ENCODE assay signal across 9 cellular contexts in genomic region chr7:127598318-127598717, GRCh38. TPM values are rescaled to one million over a fixed set of nuclear protein-coding genes. Genes with fewer than 3 reads are reported as not detected.
A peak's percentile ranks its signal among the peaks of the same experiment; 100 is the strongest.
DNase-seq lines count a peak whose midpoint lies in the region; ATAC-seq and TF ChIP-seq lines count a peak whose summit lies in the region.
"Had no signal": no experiment of that assay in that cellular context is flagged by ENCODE, and none has a peak within 500 bp of the region (broad histone marks: within the 10 kb centered on the region; RNA-seq: fewer than 3 reads in every experiment).

No MANE protein-coding gene starts in this region.

- no peak overlapping the region for H3K27ac ChIP-seq in foreskin keratinocyte
- H3K27ac ChIP-seq in coronary artery: no peak overlapping the region

- DNase-seq in GM06990 (ENCODE audit: extremely low read depth, insufficient read length): no peak
- DNase-seq in LNCaP clone FGC (ENCODE audit: low read depth): no peak
- DNase-seq in foreskin keratinocyte: no peak
- DNase-seq in coronary artery (ENCODE audit: low spot score): no peak
- DNase-seq in AML-193 (lab: John Stamatoyannopoulos, UW): no peak
- no peak for DNase-seq in T-helper 9 cell
- DNase-seq: activated naive CD8-positive, alpha-beta T cell treated with anti-CD3 and anti-CD28 coated beads for 36 hours had no signal

- H3K36me3 ChIP-seq in GM06990 (ENCODE audit: control insufficient read depth, insufficient read depth, low read length): no peaks in the 10 kb centered on the region

- ATAC-seq in foreskin keratinocyte: peak; percentile 62

- H3K27me3 ChIP-seq in GM06990 (replicated peaks; ENCODE audit: control insufficient read depth, insufficient read depth, low read length) (no peaks in the 10 kb centered on the region), foreskin keratinocyte (peaks cover 9% of the 10 kb centered on the region)

- no peaks in the 10 kb centered on the region for H3K4me1 ChIP-seq in foreskin keratinocyte

- H3K4me3 ChIP-seq in GM06990 (replicated peaks; ENCODE audit: low read depth, low read length): no peak overlapping the region
- no peak overlapping the region for H3K4me3 ChIP-seq in LNCaP clone FGC (ENCODE audit: low read depth, low read length)
- no peak overlapping the region for H3K4me3 ChIP-seq in coronary artery

- TF ChIP-seq CTCF in GM06990 (IDR thresholded peaks at IDR 0.05; ENCODE audit: insufficient read depth, low read length, poor library complexity, severe bottlenecking) (peak; percentile 42), LNCaP clone FGC (IDR thresholded peaks at IDR 0.05; ENCODE audit: control insufficient read depth, extremely low read depth, insufficient read depth) (peak; percentile 38), foreskin keratinocyte (conservative IDR thresholded peaks at IDR 0.05) (peak; percentile 62), coronary artery (IDR thresholded peaks at IDR 0.05) (no peak)

RNA-seq across cellular contexts. Expression of gene FSCN3, which starts 4.8 kb away (rescaled TPM):
- 0.32 and 0.75 TPM in 2 replicates for total RNA-seq in foreskin keratinocyte
- 0.20 and 0.35 TPM in 2 replicates for polyA plus RNA-seq in foreskin keratinocyte

RNA-seq across cellular contexts. Expression of gene ARF5, which starts 10.1 kb away (rescaled TPM):
- total RNA-seq in foreskin keratinocyte: 159 and 166 TPM in 2 replicates
- 318 and 322 TPM in 2 replicates for polyA plus RNA-seq in foreskin keratinocyte

RNA-seq across cellular contexts. Expression of gene GCC1, which starts 12.9 kb away (rescaled TPM):
- 19.6 and 21.8 TPM in 2 replicates for total RNA-seq in foreskin keratinocyte
- 8.1 and 8.5 TPM in 2 replicates for polyA plus RNA-seq in foreskin keratinocyte

RNA-seq across cellular contexts. Expression of gene PAX4, which starts 19.6 kb away (rescaled TPM):
- not detected in 2 replicates for total RNA-seq in foreskin keratinocyte
- polyA plus RNA-seq in foreskin keratinocyte: not detected in 2 replicates
- total RNA-seq: activated naive CD8-positive, alpha-beta T cell treated with anti-CD3 and anti-CD28 coated beads for 36 hours; glomerular endothelial cell had no signal
- polyA plus RNA-seq: neural cell had no signal

RNA-seq across cellular contexts. Expression of gene SND1, which starts 53.7 kb away (rescaled TPM):
- 188 and 213 TPM in 2 replicates for total RNA-seq in foreskin keratinocyte
- 140 and 151 TPM in 2 replicates for polyA plus RNA-seq in foreskin keratinocyte
